1 cellular context compared by ENCODE assay signal in the genomic region with DNA sequence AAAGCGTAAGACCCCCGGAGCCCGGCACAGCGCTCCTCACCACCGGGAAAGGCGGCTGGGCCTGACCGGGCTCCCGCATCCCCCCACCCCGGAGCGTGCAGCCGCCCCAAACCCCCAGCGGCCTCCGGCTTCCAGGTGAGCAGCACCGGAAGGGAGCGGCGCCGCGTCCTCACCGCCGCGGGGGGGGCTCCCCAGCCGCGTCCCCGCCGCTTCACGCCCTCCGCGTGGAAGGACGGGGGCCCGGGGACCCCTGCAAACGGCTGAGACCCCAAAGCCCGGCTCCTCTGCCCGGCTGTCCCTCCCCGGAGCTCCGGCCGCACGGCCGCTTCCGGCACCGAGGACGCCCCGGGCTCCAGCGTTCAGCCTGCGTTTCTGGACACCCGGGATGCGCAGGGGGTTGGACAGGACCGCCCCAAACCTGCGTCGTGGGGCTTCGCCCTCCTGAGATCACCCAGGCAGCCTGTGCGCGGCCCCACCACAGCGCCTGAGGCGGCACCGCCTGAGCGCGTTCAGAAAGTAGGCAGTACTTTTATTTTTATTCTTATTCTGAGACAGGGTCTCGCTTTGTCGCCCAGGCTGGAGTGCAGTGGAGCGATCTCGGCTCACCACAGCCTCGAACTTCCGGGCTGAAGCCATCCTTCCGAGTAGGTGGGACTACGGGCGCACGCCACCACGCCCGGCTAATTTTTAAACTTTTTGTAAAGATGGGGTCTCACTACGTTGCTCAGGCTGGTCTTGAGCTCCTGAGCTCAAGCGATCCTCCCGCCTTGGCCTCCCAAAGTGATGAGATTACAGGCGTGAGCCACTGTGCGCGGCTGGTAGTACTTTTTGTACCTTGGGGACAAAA.
TF ChIP-seq lines count a peak whose summit lies in the region.

No MANE protein-coding gene starts in this region.

TF ChIP-seq in HepG2, 621 proteins besides CTCF, POLR2A, EP300 and RAD21 (continued from another document and continues in another):
- TF ChIP-seq ZNF337 (CRISPR knock-in tag; IDR thresholded peaks at IDR 0.05; ENCODE audit: borderline replicate concordance, low read depth) (peak; percentile 74; the same call in 1 of the 2 replicates), NFKBIZ (CRISPR knock-in tag; IDR thresholded peaks at IDR 0.05) (no peak), PAX8 (CRISPR knock-in tag; IDR thresholded peaks at IDR 0.05; ENCODE audit: borderline replicate concordance) (no peak), ZNF839 (CRISPR knock-in tag; IDR thresholded peaks at IDR 0.05; ENCODE audit: borderline replicate concordance) (no peak), ZNF777 (CRISPR knock-in tag; IDR thresholded peaks at IDR 0.05) (no peak), NRL (CRISPR knock-in tag; IDR thresholded peaks at IDR 0.05; ENCODE audit: borderline replicate concordance) (peak; percentile 43; the same call in 1 of the 2 replicates), HNRNPH1 (optimal IDR thresholded peaks at IDR 0.05; ENCODE audit: low read depth, low read length) (no peak), IRX3 (CRISPR knock-in tag; IDR thresholded peaks at IDR 0.05; ENCODE audit: borderline replicate concordance, low read depth) (no peak), SATB2 (CRISPR knock-in tag; IDR thresholded peaks at IDR 0.05) (no peak), FOXA1 (IDR thresholded peaks at IDR 0.05) (no peak), FOXA1 (CRISPR knock-in tag; IDR thresholded peaks at IDR 0.05) (no peak), MED13 (CRISPR knock-in tag; IDR thresholded peaks at IDR 0.05) (no peak), ZMYM2 (CRISPR knock-in tag; IDR thresholded peaks at IDR 0.05) (peak; percentile 65), SRSF1 (optimal IDR thresholded peaks at IDR 0.05; ENCODE audit: low read depth, low read length) (no peak), ZFYVE20 (CRISPR knock-in tag; IDR thresholded peaks at IDR 0.05; ENCODE audit: borderline replicate concordance, low read depth) (no peak), GTF3A (CRISPR knock-in tag; conservative IDR thresholded peaks at IDR 0.05) (no peak), SSRP1 (CRISPR knock-in tag; IDR thresholded peaks at IDR 0.05) (no peak), ZNF605 (CRISPR knock-in tag; IDR thresholded peaks at IDR 0.05) (no peak; the same call in 1 of the 2 replicates), ZNF329 (CRISPR knock-in tag; IDR thresholded peaks at IDR 0.05; ENCODE audit: low read depth) (peak; percentile 37; the same call in 1 of the 2 replicates), TCF12 (IDR thresholded peaks at IDR 0.05) (no peak), TCF12 (CRISPR knock-in tag; IDR thresholded peaks at IDR 0.05) (no peak), SMC3 (IDR thresholded peaks at IDR 0.05; ENCODE audit: low read length) (no peak), ZNF20 (CRISPR knock-in tag; IDR thresholded peaks at IDR 0.05) (0 out of 2 replicates have a peak, but pooled peaks have one; percentile 20), MYNN (CRISPR knock-in tag; IDR thresholded peaks at IDR 0.05; ENCODE audit: low read depth) (no peak), ZNF563 (CRISPR knock-in tag; IDR thresholded peaks at IDR 0.05) (no peak), CENPT (CRISPR knock-in tag; IDR thresholded peaks at IDR 0.05; ENCODE audit: low read depth) (no peak), NFRKB (IDR thresholded peaks at IDR 0.05) (no peak), KLF11 (CRISPR knock-in tag; IDR thresholded peaks at IDR 0.05) (no peak), FOXP1 (IDR thresholded peaks at IDR 0.05) (no peak), FOXP1 (CRISPR knock-in tag; IDR thresholded peaks at IDR 0.05) (no peak), THYN1 (CRISPR knock-in tag; IDR thresholded peaks at IDR 0.05; ENCODE audit: borderline replicate concordance, low read depth) (no peak), ZFX (CRISPR knock-in tag; IDR thresholded peaks at IDR 0.05; ENCODE audit: low read depth) (peak; percentile 42), SP140L (CRISPR knock-in tag; IDR thresholded peaks at IDR 0.05; ENCODE audit: borderline replicate concordance) (no peak), NFATC3 (CRISPR knock-in tag; IDR thresholded peaks at IDR 0.05) (no peak)
- TF ChIP-seq, protein P1, sequence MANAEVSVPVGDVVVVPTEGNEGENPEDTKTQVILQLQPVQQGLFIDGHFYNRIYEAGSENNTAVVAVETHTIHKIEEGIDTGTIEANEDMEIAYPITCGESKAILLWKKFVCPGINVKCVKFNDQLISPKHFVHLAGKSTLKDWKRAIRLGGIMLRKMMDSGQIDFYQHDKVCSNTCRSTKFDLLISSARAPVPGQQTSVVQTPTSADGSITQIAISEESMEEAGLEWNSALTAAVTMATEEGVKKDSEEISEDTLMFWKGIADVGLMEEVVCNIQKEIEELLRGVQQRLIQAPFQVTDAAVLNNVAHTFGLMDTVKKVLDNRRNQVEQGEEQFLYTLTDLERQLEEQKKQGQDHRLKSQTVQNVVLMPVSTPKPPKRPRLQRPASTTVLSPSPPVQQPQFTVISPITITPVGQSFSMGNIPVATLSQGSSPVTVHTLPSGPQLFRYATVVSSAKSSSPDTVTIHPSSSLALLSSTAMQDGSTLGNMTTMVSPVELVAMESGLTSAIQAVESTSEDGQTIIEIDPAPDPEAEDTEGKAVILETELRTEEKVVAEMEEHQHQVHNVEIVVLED (CRISPR knock-in tag; IDR thresholded peaks at IDR 0.05; ENCODE audit: borderline replicate concordance) = peak; percentile 75; the same call in 1 of the 2 replicates
- TF ChIP-seq, protein P2, sequence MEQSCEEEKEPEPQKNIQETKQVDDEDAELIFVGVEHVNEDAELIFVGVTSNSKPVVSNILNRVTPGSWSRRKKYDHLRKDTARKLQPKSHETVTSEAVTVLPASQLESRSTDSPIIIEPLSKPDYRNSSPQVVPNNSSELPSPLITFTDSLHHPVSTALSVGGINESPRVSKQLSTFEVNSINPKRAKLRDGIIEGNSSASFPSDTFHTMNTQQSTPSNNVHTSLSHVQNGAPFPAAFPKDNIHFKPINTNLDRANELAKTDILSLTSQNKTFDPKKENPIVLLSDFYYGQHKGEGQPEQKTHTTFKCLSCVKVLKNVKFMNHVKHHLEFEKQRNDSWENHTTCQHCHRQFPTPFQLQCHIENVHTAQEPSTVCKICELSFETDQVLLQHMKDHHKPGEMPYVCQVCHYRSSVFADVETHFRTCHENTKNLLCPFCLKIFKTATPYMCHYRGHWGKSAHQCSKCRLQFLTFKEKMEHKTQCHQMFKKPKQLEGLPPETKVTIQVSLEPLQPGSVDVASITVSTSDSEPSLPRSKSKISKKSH (CRISPR knock-in tag; IDR thresholded peaks at IDR 0.05; ENCODE audit: borderline replicate concordance) = no peak
- TF ChIP-seq, protein P3, sequence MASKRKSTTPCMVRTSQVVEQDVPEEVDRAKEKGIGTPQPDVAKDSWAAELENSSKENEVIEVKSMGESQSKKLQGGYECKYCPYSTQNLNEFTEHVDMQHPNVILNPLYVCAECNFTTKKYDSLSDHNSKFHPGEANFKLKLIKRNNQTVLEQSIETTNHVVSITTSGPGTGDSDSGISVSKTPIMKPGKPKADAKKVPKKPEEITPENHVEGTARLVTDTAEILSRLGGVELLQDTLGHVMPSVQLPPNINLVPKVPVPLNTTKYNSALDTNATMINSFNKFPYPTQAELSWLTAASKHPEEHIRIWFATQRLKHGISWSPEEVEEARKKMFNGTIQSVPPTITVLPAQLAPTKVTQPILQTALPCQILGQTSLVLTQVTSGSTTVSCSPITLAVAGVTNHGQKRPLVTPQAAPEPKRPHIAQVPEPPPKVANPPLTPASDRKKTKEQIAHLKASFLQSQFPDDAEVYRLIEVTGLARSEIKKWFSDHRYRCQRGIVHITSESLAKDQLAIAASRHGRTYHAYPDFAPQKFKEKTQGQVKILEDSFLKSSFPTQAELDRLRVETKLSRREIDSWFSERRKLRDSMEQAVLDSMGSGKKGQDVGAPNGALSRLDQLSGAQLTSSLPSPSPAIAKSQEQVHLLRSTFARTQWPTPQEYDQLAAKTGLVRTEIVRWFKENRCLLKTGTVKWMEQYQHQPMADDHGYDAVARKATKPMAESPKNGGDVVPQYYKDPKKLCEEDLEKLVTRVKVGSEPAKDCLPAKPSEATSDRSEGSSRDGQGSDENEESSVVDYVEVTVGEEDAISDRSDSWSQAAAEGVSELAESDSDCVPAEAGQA (IDR thresholded peaks at IDR 0.05; ENCODE audit: low read depth) = no peak
- TF ChIP-seq, protein P3 (CRISPR knock-in tag; IDR thresholded peaks at IDR 0.05; ENCODE audit: borderline replicate concordance) = no peak
- TF ChIP-seq, protein P4, sequence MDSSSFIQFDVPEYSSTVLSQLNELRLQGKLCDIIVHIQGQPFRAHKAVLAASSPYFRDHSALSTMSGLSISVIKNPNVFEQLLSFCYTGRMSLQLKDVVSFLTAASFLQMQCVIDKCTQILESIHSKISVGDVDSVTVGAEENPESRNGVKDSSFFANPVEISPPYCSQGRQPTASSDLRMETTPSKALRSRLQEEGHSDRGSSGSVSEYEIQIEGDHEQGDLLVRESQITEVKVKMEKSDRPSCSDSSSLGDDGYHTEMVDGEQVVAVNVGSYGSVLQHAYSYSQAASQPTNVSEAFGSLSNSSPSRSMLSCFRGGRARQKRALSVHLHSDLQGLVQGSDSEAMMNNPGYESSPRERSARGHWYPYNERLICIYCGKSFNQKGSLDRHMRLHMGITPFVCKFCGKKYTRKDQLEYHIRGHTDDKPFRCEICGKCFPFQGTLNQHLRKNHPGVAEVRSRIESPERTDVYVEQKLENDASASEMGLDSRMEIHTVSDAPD (CRISPR knock-in tag; IDR thresholded peaks at IDR 0.05) = no peak
- TF ChIP-seq, protein P5, sequence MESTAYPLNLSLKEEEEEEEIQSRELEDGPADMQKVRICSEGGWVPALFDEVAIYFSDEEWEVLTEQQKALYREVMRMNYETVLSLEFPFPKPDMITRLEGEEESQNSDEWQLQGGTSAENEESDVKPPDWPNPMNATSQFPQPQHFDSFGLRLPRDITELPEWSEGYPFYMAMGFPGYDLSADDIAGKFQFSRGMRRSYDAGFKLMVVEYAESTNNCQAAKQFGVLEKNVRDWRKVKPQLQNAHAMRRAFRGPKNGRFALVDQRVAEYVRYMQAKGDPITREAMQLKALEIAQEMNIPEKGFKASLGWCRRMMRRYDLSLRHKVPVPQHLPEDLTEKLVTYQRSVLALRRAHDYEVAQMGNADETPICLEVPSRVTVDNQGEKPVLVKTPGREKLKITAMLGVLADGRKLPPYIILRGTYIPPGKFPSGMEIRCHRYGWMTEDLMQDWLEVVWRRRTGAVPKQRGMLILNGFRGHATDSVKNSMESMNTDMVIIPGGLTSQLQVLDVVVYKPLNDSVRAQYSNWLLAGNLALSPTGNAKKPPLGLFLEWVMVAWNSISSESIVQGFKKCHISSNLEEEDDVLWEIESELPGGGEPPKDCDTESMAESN (CRISPR knock-in tag; conservative IDR thresholded peaks at IDR 0.05) = peak; percentile 60; the same call in 1 of the 2 replicates
- TF ChIP-seq, protein P6, sequence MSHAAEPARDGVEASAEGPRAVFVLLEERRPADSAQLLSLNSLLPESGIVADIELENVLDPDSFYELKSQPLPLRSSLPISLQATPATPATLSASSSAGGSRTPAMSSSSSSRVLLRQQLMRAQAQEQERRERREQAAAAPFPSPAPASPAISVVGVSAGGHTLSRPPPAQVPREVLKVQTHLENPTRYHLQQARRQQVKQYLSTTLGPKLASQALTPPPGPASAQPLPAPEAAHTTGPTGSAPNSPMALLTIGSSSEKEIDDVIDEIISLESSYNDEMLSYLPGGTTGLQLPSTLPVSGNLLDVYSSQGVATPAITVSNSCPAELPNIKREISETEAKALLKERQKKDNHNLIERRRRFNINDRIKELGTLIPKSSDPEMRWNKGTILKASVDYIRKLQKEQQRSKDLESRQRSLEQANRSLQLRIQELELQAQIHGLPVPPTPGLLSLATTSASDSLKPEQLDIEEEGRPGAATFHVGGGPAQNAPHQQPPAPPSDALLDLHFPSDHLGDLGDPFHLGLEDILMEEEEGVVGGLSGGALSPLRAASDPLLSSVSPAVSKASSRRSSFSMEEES (CRISPR knock-in tag; IDR thresholded peaks at IDR 0.05) = no peak
- TF ChIP-seq, protein P7, sequence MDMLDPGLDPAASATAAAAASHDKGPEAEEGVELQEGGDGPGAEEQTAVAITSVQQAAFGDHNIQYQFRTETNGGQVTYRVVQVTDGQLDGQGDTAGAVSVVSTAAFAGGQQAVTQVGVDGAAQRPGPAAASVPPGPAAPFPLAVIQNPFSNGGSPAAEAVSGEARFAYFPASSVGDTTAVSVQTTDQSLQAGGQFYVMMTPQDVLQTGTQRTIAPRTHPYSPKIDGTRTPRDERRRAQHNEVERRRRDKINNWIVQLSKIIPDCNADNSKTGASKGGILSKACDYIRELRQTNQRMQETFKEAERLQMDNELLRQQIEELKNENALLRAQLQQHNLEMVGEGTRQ (IDR thresholded peaks at IDR 0.05; ENCODE audit: low read depth, low read length) = no peak
- TF ChIP-seq, protein P7 (CRISPR knock-in tag; IDR thresholded peaks at IDR 0.05; ENCODE audit: borderline replicate concordance) = no peak
- TF ChIP-seq, protein P8, sequence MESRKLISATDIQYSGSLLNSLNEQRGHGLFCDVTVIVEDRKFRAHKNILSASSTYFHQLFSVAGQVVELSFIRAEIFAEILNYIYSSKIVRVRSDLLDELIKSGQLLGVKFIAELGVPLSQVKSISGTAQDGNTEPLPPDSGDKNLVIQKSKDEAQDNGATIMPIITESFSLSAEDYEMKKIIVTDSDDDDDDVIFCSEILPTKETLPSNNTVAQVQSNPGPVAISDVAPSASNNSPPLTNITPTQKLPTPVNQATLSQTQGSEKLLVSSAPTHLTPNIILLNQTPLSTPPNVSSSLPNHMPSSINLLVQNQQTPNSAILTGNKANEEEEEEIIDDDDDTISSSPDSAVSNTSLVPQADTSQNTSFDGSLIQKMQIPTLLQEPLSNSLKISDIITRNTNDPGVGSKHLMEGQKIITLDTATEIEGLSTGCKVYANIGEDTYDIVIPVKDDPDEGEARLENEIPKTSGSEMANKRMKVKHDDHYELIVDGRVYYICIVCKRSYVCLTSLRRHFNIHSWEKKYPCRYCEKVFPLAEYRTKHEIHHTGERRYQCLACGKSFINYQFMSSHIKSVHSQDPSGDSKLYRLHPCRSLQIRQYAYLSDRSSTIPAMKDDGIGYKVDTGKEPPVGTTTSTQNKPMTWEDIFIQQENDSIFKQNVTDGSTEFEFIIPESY (CRISPR knock-in tag; IDR thresholded peaks at IDR 0.05) = no peak
